In genomic region chr4:115145393-115146160, GRCh38 we compare ENCODE assay signal across 18 cellular contexts. TPM values are rescaled to one million over a fixed set of nuclear protein-coding genes. Genes with fewer than 3 reads are reported as not detected.
A peak's percentile ranks its signal among the peaks of the same experiment; 100 is the strongest.
DNase-seq lines count a peak whose midpoint lies in the region; ATAC-seq and TF ChIP-seq lines count a peak whose summit lies in the region.
"Had no signal": no experiment of that assay in that cellular context is flagged by ENCODE, and none has a peak within 500 bp of the region (broad histone marks: within the 10 kb centered on the region; RNA-seq: fewer than 3 reads in every experiment).

No MANE protein-coding gene starts in this region.

- no peaks in the 10 kb centered on the region for H3K9me3 ChIP-seq in body of pancreas
- no peaks in the 10 kb centered on the region for H3K9me3 ChIP-seq in upper lobe of left lung
- H3K9me3 ChIP-seq in sigmoid colon, result no peaks in the 10 kb centered on the region
- H3K9me3 ChIP-seq: suprapubic skin had no signal

- no peak overlapping the region for H3K4me3 ChIP-seq in body of pancreas
- H3K4me3 ChIP-seq in upper lobe of left lung, result no peak overlapping the region
- H3K4me3 ChIP-seq in sigmoid colon, result no peak overlapping the region
- H3K4me3 ChIP-seq: SK-N-MC, suprapubic skin had no signal

- peak; percentile 72 for DNase-seq in NCI-H128 (lab: John Stamatoyannopoulos, UW; ENCODE audit: unreplicated experiment)
- DNase-seq in NCI-H2171 treated with DMSO at 0.1 percent for 48 hours (lab: John Stamatoyannopoulos, UW), result peak; percentile 82
- peak; percentile 16 to 68 (median 54) for DNase-seq in body of pancreas
- DNase-seq in sciatic nerve (ENCODE audit: low spot score), result no peak
- DNase-seq in upper lobe of left lung, result no peak
- no peak for DNase-seq in ecto neural progenitor cell (ENCODE audit: low spot score)
- DNase-seq in sigmoid colon, result no peak
- DNase-seq: activated CD4-positive, alpha-beta memory T cell treated with anti-CD3 and anti-CD28 coated beads for 36 hours; activated T-cell treated with anti-CD3 and anti-CD28 coated beads, Interleukin-2, amount 50 U/mL, for 4 hours; AML-193; NCI-H226; nephron progenitor cell; retina; stimulated activated CD4-positive, alpha-beta T cell treated with anti-CD3 and anti-CD28 coated beads, Interleukin-1b, Interleukin-23, amount 100 ng/mL, for 48 hours had no signal

- TF ChIP-seq CTCF in body of pancreas (IDR thresholded peaks at IDR 0.05), result no peak
- TF ChIP-seq CTCF in upper lobe of left lung (IDR thresholded peaks at IDR 0.05), result no peak
- no peak for TF ChIP-seq CTCF in sigmoid colon (IDR thresholded peaks at IDR 0.05)

- H3K27ac ChIP-seq in body of pancreas (peak overlapping the region in 1 of 4 donors; percentile 32), upper lobe of left lung (no peak overlapping the region), sigmoid colon (no peak overlapping the region)
- H3K27ac ChIP-seq: SK-N-MC, suprapubic skin had no signal

- H3K36me3 ChIP-seq in body of pancreas (replicated peaks in 1 of 2; ENCODE audit: insufficient read depth in 1 of 2, low read depth in 2 of 2) (no peaks in the 10 kb centered on the region), upper lobe of left lung (no peaks in the 10 kb centered on the region), sigmoid colon (no peaks in the 10 kb centered on the region)
- H3K36me3 ChIP-seq: suprapubic skin had no signal

- ATAC-seq in body of pancreas, result peak; percentile 86
- peak; percentile 34 for ATAC-seq in sciatic nerve
- no peak for ATAC-seq in upper lobe of left lung (ENCODE audit: low FRiP score in 2 of 2)
- ATAC-seq in GM18511 (IDR thresholded peaks at IDR 0.05; ENCODE audit: unreplicated experiment), result no peak
- ATAC-seq: activated T-cell treated with anti-CD3 and anti-CD28 coated beads, Interleukin-2, amount 50 U/mL, for 4 hours had no signal

- intact Hi-C loops in body of pancreas (cut with DNase I) (no loop called here), sciatic nerve (cut with DNase I) (no loop called here), sigmoid colon (cut with DNase I) (no loop called here)

- H3K4me1 ChIP-seq in body of pancreas, result peaks cover 10% of the 10 kb centered on the region
- no peaks in the 10 kb centered on the region for H3K4me1 ChIP-seq in upper lobe of left lung
- peaks cover 0 to 7% (median 0%) of the 10 kb centered on the region in 4 donors for H3K4me1 ChIP-seq in sigmoid colon
- H3K4me1 ChIP-seq: suprapubic skin had no signal

- no peak for TF ChIP-seq POLR2A in body of pancreas (IDR thresholded peaks at IDR 0.05)
- no peak for TF ChIP-seq POLR2A in upper lobe of left lung (IDR thresholded peaks at IDR 0.05)
- TF ChIP-seq POLR2A in sigmoid colon (IDR thresholded peaks at IDR 0.05), result no peak

- H3K27me3 ChIP-seq in body of pancreas (no peaks in the 10 kb centered on the region), upper lobe of left lung (no peaks in the 10 kb centered on the region), sigmoid colon (no peaks in the 10 kb centered on the region)
- H3K27me3 ChIP-seq: suprapubic skin had no signal

- 11 to 26% methylated on average over 3 of the region's 3 CpGs for WGBS in body of pancreas, 2 donors
- WGBS in upper lobe of left lung, 2 donors, result 55 to 57% methylated on average over 3 of the region's 3 CpGs
- WGBS in sigmoid colon, 2 donors, result 12 to 57% methylated on average over 3 of the region's 3 CpGs

- TF ChIP-seq EP300 in upper lobe of left lung (IDR thresholded peaks at IDR 0.05), result no peak
- no peak for TF ChIP-seq EP300 in sigmoid colon (IDR thresholded peaks at IDR 0.05)

RNA-seq across cellular contexts. Expression of gene NDST4, which starts 32.2 kb away (rescaled TPM):
- total RNA-seq in body of pancreas (not detected), sciatic nerve (1.3 TPM), upper lobe of left lung (not detected), sigmoid colon (1 to 10 TPM in 1 of 4 donors, under 1 TPM in 3; 0.16 to 1.1 (median 0.63) TPM)
- polyA plus RNA-seq in sigmoid colon, result under 1 TPM in 1 of 3 donors, not detected in 2; 0.03 TPM
- total RNA-seq: activated CD4-positive, alpha-beta memory T cell treated with anti-CD3 and anti-CD28 coated beads for 36 hours; activated T-cell treated with anti-CD3 and anti-CD28 coated beads, Interleukin-2, amount 50 U/mL, for 4 hours; lung microvascular endothelial cell; suprapubic skin had no signal

Comparison
In these comparisons a context has a peak if more than half of its experiments do, and no peak if none do; other contexts are left out.
1. DNase-seq: peak in NCI-H128 (single experiment), NCI-H2171 treated with DMSO at 0.1 percent for 48 hours (single experiment) and body of pancreas (4 of 4); none in sciatic nerve (single experiment), upper lobe of left lung (0 of 2), ecto neural progenitor cell (single experiment) and sigmoid colon (single experiment).
2. ATAC-seq: peak in body of pancreas (single experiment) and sciatic nerve (single experiment); none in upper lobe of left lung (0 of 2) and GM18511 (single experiment).